ENCODE assay signal across 11 cellular contexts in the genomic region with DNA sequence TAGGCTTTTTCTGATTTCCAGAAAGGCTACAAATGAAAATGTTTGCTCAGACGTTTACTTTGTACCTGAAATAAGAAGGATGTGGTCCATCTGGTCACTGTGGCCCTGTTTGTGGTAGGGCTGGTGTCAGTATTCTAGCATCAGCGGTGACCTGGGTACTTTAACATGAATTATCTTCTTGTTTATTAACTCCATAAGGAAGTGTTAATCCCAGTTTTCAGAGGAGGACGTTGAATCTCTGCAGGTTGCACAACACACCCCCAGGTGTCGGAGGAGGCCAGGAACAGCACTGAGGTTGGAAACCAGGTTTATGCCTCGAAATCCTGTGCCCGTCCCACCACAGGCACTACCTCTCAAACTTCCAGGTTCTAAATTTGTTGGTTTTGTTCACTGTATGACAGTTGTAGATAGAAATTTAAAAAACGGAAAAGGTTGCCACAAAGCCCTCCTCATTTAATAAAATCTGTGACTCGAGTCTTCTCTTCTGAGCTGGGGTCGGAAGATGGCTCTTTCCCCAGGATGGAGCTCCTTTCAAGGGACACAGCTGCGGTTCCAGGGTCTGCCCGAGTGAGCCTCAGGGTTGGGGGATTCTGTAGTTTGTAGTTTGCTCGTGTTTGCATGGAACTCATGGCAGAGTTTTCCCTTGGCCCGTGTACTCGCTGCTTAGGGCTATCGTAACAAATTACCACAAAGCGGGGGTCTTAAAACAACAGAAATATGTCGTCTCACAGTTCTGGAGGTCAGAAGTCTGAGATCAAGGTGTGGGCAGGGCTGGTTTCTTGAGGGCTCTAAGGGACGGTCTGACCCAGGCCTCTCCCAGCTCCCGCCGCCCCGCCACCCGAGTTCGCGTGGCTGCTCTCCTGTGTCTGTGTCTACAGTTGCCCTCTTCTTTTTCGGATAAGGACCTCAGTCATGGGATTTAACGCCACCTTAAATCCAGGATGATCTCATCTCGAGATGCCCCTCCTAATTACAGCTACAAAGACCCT. TPM values are rescaled to one million over a fixed set of nuclear protein-coding genes. Genes with fewer than 3 reads are reported as not detected.
A peak's percentile ranks its signal among the peaks of the same experiment; 100 is the strongest.
DNase-seq lines count a peak whose midpoint lies in the region; ATAC-seq, FAIRE-seq and TF ChIP-seq lines count a peak whose summit lies in the region.
"Had no signal": no experiment of that assay in that cellular context is flagged by ENCODE, and none has a peak within 500 bp of the region (broad histone marks: within the 10 kb centered on the region; RNA-seq: fewer than 3 reads in every experiment).

No MANE protein-coding gene starts in this region.

- H3K27ac ChIP-seq in keratinocyte (ENCODE audit: control insufficient read depth, insufficient read depth, low read length) (no peak overlapping the region), suprapubic skin (no peak overlapping the region)

- H3K4me3 ChIP-seq in keratinocyte (ENCODE audit: control insufficient read depth in 2 of 3, extremely low read depth in 1 of 3, insufficient read depth in 2 of 3, low read depth in 1 of 3, low read length in 3 of 3), result no peak overlapping the region
- peak overlapping the region; percentile 26 for H3K4me3 ChIP-seq in suprapubic skin

- H4K20me1 ChIP-seq in keratinocyte (ENCODE audit: control insufficient read depth, extremely low read depth, insufficient read depth, low read length), result no peaks in the 10 kb centered on the region

- POLR2A ChIA-PET in activated CD4-positive, alpha-beta memory T cell treated with anti-CD3 and anti-CD28 coated beads for 36 hours (lab: Charles Lee), result interaction anchor here (0.5 to 1.2 kb wide), 2 partner anchors 14 to 116 kb away, joined by 3 to 8 read pairs; a partner anchor contains a TSS

- no peaks in the 10 kb centered on the region for H3K36me3 Mint-ChIP-seq in activated CD4-positive, alpha-beta memory T cell treated with anti-CD3 and anti-CD28 coated beads for 36 hours

- H3K4me1 ChIP-seq in keratinocyte (ENCODE audit: control insufficient read depth, extremely low read depth, insufficient read depth, low read length), result peaks cover 13% of the 10 kb centered on the region
- H3K4me1 ChIP-seq in suprapubic skin, result peaks cover 23% of the 10 kb centered on the region

- no peak overlapping the region for H2AFZ ChIP-seq in keratinocyte (ENCODE audit: control insufficient read depth, low read length)

- peaks cover 21% of the 10 kb centered on the region for H3K4me1 Mint-ChIP-seq in activated CD4-positive, alpha-beta memory T cell treated with anti-CD3 and anti-CD28 coated beads for 36 hours (ENCODE audit: low read depth)

- WGBS in suprapubic skin, result 90% methylated on average over 27 of the region's 27 CpGs

- H3K9me3 ChIP-seq in keratinocyte (ENCODE audit: control insufficient read depth, low read depth, low read length) (no peaks in the 10 kb centered on the region), suprapubic skin (no peaks in the 10 kb centered on the region)

- no peaks in the 10 kb centered on the region for H3K79me2 ChIP-seq in keratinocyte (ENCODE audit: control insufficient read depth, insufficient read depth, low read length)

- H3K9me3 Mint-ChIP-seq in activated CD4-positive, alpha-beta memory T cell treated with anti-CD3 and anti-CD28 coated beads for 36 hours, result no peaks in the 10 kb centered on the region

- no peak for TF ChIP-seq POLR2A in suprapubic skin (IDR thresholded peaks at IDR 0.05)

- peak; percentile 54 for DNase-seq in activated CD8-positive, alpha-beta memory T cell treated with anti-CD3 and anti-CD28 coated beads for 24 hours
- no peak for DNase-seq in activated CD8-positive, alpha-beta memory T cell treated with anti-CD3 and anti-CD28 coated beads, Interleukin-2, amount 50 U/mL, for 4 hours
- no peak for DNase-seq in activated CD4-positive, alpha-beta memory T cell treated with anti-CD3 and anti-CD28 coated beads for 36 hours
- DNase-seq in keratinocyte (ENCODE audit: low read depth, low spot score), result no peak
- peak in 1 of 2 donors; percentile 55 for DNase-seq in suprapubic skin (ENCODE audit: low spot score in 2 of 2)
- DNase-seq in NCI-H187 treated with DMSO at 0.1 percent for 48 hours (lab: John Stamatoyannopoulos, UW), result no peak
- no peak for DNase-seq in HPDE6-E6E7 (ENCODE audit: extremely low spot score)
- DNase-seq: activated CD4-positive, alpha-beta T cell treated with anti-CD3 and anti-CD28 coated beads, Interleukin-2, amount 50 U/mL, for 4 hours; NCI-H524 treated with DMSO at 0.1 percent for 48 hours had no signal

- no peak overlapping the region for H3K4me3 Mint-ChIP-seq in activated CD4-positive, alpha-beta memory T cell treated with anti-CD3 and anti-CD28 coated beads for 36 hours

- TF ChIP-seq CTCF in keratinocyte (optimal IDR thresholded peaks at IDR 0.05 in 1 of 3, IDR thresholded peaks at IDR 0.05 in 1 of 3, conservative IDR thresholded peaks at IDR 0.05 in 1 of 3; ENCODE audit: extremely low read depth in 1 of 3, insufficient read depth in 2 of 3, low read length in 3 of 3) (no peak), suprapubic skin (IDR thresholded peaks at IDR 0.05) (no peak)

- CTCF ChIA-PET in activated CD4-positive, alpha-beta memory T cell treated with anti-CD3 and anti-CD28 coated beads for 36 hours (lab: Charles Lee), result interaction anchor here (0.5 to 1.6 kb wide), 2 partner anchors 34 to 107 kb away, joined by 3 to 4 read pairs; no protein-coding TSS in a partner anchor

- ATAC-seq in HG03442 (IDR thresholded peaks at IDR 0.05; ENCODE audit: unreplicated experiment), result no peak

- dilution Hi-C loops in keratinocyte (cut with MboI; ENCODE audit: extremely low pct_ligation_motif_present, low sequenced_read_pairs), result no loop called here

- H3K9me1 ChIP-seq in keratinocyte (ENCODE audit: control insufficient read depth, extremely low read depth, insufficient read depth, low read length), result no peaks in the 10 kb centered on the region

- peak overlapping the region; percentile 78 for H3K27ac Mint-ChIP-seq in activated CD4-positive, alpha-beta memory T cell treated with anti-CD3 and anti-CD28 coated beads for 36 hours

- no peaks in the 10 kb centered on the region for H3K27me3 Mint-ChIP-seq in activated CD4-positive, alpha-beta memory T cell treated with anti-CD3 and anti-CD28 coated beads for 36 hours

- FAIRE-seq in keratinocyte (lab: Jason Lieb, UNC), result no peak
- FAIRE-seq: H1 had no signal

- H3K36me3 ChIP-seq in keratinocyte (ENCODE audit: control insufficient read depth in 2 of 2, extremely low read depth in 1 of 2, insufficient read depth in 2 of 2, low read length in 2 of 2), result no peaks in the 10 kb centered on the region
- no peaks in the 10 kb centered on the region for H3K36me3 ChIP-seq in suprapubic skin

- no peak overlapping the region for H3K9ac ChIP-seq in keratinocyte (ENCODE audit: control insufficient read depth, extremely low read depth, insufficient read depth, low read length)

- H3K4me2 ChIP-seq in keratinocyte (ENCODE audit: control insufficient read depth, extremely low read depth, insufficient read depth, low read depth, low read length), result peak overlapping the region; percentile 81

- intact Hi-C loops in activated CD4-positive, alpha-beta memory T cell treated with anti-CD3 and anti-CD28 coated beads for 36 hours (cut with micrococcal nuclease), result loop anchor here (2.0 to 10.0 kb wide), 3 partner anchors 57 to 153 kb away; no protein-coding TSS in a partner anchor

- TF ChIP-seq EP300 in suprapubic skin (IDR thresholded peaks at IDR 0.05), result no peak

- H3K27me3 ChIP-seq in keratinocyte (ENCODE audit: control insufficient read depth, extremely low read depth, insufficient read depth, low read length) (no peaks in the 10 kb centered on the region), suprapubic skin (no peaks in the 10 kb centered on the region)

RNA-seq across cellular contexts. Expression of a gene that starts 13.7 kb away (rescaled TPM):
- total RNA-seq in activated CD4-positive, alpha-beta memory T cell treated with anti-CD3 and anti-CD28 coated beads for 36 hours, result 10 to 100 TPM; 48.4 to 51.4 TPM
- polyA plus RNA-seq in keratinocyte, result 25.4 to 67.3 TPM (median 32.9 TPM) in 3 replicates
- polyA plus RNA-seq in keratinocyte (2011; ENCODE audit: low read depth), result 12.0 TPM
- polyA plus RNA-seq in keratinocyte (2011; cell fraction: cytosol; rRNA removed), result 22.6 and 22.8 TPM in 2 replicates
- polyA plus RNA-seq in keratinocyte (2011; cell fraction: nucleus; rRNA removed), result 65.7 and 66.3 TPM in 2 replicates
- polyA plus RNA-seq in keratinocyte (2012; ENCODE audit: low replicate concordance), result 15.3 and 34.5 TPM in 2 replicates
- 27.9 to 30.0 TPM (median 28.5 TPM) in 3 replicates for polyA minus RNA-seq in keratinocyte
- polyA minus RNA-seq in keratinocyte (2011; cell fraction: cytosol; rRNA and poly(A)+ RNA removed), result 28.4 TPM
- 49.3 and 57.1 TPM in 2 replicates for polyA minus RNA-seq in keratinocyte (2011; cell fraction: nucleus; rRNA and poly(A)+ RNA removed)
- 10 to 100 TPM; 11.3 to 21.0 (median 13.8) TPM for total RNA-seq in suprapubic skin
